In genomic region chr3:188361888-188362287, GRCh38 we compare ENCODE assay signal across 16 cellular contexts.
DNase-seq lines count a peak whose midpoint lies in the region; ATAC-seq and TF ChIP-seq lines count a peak whose summit lies in the region.
"Had no signal": no experiment of that assay in that cellular context is flagged by ENCODE, and none has a peak within 500 bp of the region (broad histone marks: within the 10 kb centered on the region; RNA-seq: fewer than 3 reads in every experiment).

No MANE protein-coding gene starts in this region.

- H3K9me3 Mint-ChIP-seq in memory B cell: no peaks in the 10 kb centered on the region
- no peaks in the 10 kb centered on the region for H3K9me3 Mint-ChIP-seq in activated CD4-positive, alpha-beta memory T cell treated with anti-CD3 and anti-CD28 coated beads, Interleukin-2, amount 10 ng/mL, durations not matched to agents 7 days and 5 days

- peaks cover 3 to 50% (median 21%) of the 10 kb centered on the region in 4 donors for H3K4me1 ChIP-seq in transverse colon
- H3K4me1 ChIP-seq: right lobe of liver had no signal

- no peak for TF ChIP-seq POLR2A in transverse colon (IDR thresholded peaks at IDR 0.05)

- intact Hi-C loops in transverse colon (cut with DNase I; ENCODE audit: low total_unique reads): no loop called here

- TF ChIP-seq EP300 in transverse colon (IDR thresholded peaks at IDR 0.05; ENCODE audit: low read depth): no peak

- CTCF ChIA-PET in activated CD4-positive, alpha-beta memory T cell treated with anti-CD3 and anti-CD28 coated beads, Interleukin-2, amount 10 ng/mL, durations not matched to agents 7 days and 5 days (lab: Charles Lee): no interaction called here

- 40 to 93% methylated on average over 1 to 7 of the region's 7 CpGs for WGBS in transverse colon (ENCODE audit: low coverage in 1 of 2), 2 donors

- peaks cover 0 to 3% (median 0%) of the 10 kb centered on the region in 4 donors for H3K36me3 ChIP-seq in transverse colon
- H3K36me3 ChIP-seq: right lobe of liver, stomach had no signal

- ATAC-seq in SK-N-SH treated with all-trans-retinoic acid at 6 μM for 48 hours (peak; percentile 8; the same call in 2 of the 3 replicates), memory B cell (ENCODE audit: low read depth) (no peak)

- H3K4me1 Mint-ChIP-seq in memory B cell: peaks cover 45% of the 10 kb centered on the region
- peaks cover 21% of the 10 kb centered on the region for H3K4me1 Mint-ChIP-seq in activated CD4-positive, alpha-beta memory T cell treated with anti-CD3 and anti-CD28 coated beads, Interleukin-2, amount 10 ng/mL, durations not matched to agents 7 days and 5 days

- H3K4me3 Mint-ChIP-seq in memory B cell: no peak overlapping the region
- H3K4me3 Mint-ChIP-seq in activated CD4-positive, alpha-beta memory T cell treated with anti-CD3 and anti-CD28 coated beads, Interleukin-2, amount 10 ng/mL, durations not matched to agents 7 days and 5 days: no peak overlapping the region

- H3K9me3 ChIP-seq in transverse colon: no peaks in the 10 kb centered on the region
- H3K9me3 ChIP-seq: right lobe of liver, stomach had no signal

- no peak overlapping the region for H3K4me3 ChIP-seq in transverse colon
- H3K4me3 ChIP-seq: right lobe of liver, stomach had no signal

- POLR2A ChIA-PET in activated CD4-positive, alpha-beta memory T cell treated with anti-CD3 and anti-CD28 coated beads, Interleukin-2, amount 10 ng/mL, durations not matched to agents 7 days and 5 days (lab: Charles Lee): no interaction called here

- H3K27ac ChIP-seq in transverse colon: peak overlapping the region; percentile 6 to 44 (median 26)
- H3K27ac ChIP-seq: KMS-11, right lobe of liver had no signal

- H3K27me3 ChIP-seq in transverse colon: no peaks in the 10 kb centered on the region
- H3K27me3 ChIP-seq: right lobe of liver, stomach had no signal

- no peaks in the 10 kb centered on the region for H3K27me3 Mint-ChIP-seq in memory B cell
- peaks cover 7% of the 10 kb centered on the region for H3K27me3 Mint-ChIP-seq in activated CD4-positive, alpha-beta memory T cell treated with anti-CD3 and anti-CD28 coated beads, Interleukin-2, amount 10 ng/mL, durations not matched to agents 7 days and 5 days

- TF ChIP-seq CTCF in transverse colon (IDR thresholded peaks at IDR 0.05): no peak

- peaks cover 5% of the 10 kb centered on the region for H3K36me3 Mint-ChIP-seq in memory B cell
- H3K36me3 Mint-ChIP-seq in activated CD4-positive, alpha-beta memory T cell treated with anti-CD3 and anti-CD28 coated beads, Interleukin-2, amount 10 ng/mL, durations not matched to agents 7 days and 5 days (ENCODE audit: low read depth): no peaks in the 10 kb centered on the region

- in situ Hi-C loops in transverse colon (cut with MboI; ENCODE audit: low pct_ligation_motif_present in 1 of 4, low pct_unique_long_range_greater_than_20kb in 1 of 4, low sequenced_read_pairs in 3 of 4): no loop called here

- peak overlapping the region; percentile 18 for H3K27ac Mint-ChIP-seq in memory B cell
- H3K27ac Mint-ChIP-seq in activated CD4-positive, alpha-beta memory T cell treated with anti-CD3 and anti-CD28 coated beads, Interleukin-2, amount 10 ng/mL, durations not matched to agents 7 days and 5 days: no peak overlapping the region

- peak; percentile 20 for DNase-seq in stimulated activated CD4-positive, alpha-beta T cell treated with anti-CD3 and anti-CD28 coated beads, Interleukin-15, amount 100 ng/mL, for 24 hours
- no peak for DNase-seq in stimulated activated CD4-positive, alpha-beta T cell treated with anti-CD3 and anti-CD28 coated beads, Interleukin-2, amount 100 ng/mL, for 24 hours
- DNase-seq in memory B cell (ENCODE audit: low spot score in 2 of 2) (no peak), transverse colon (no peak), COLO829 (ENCODE audit: low spot score) (no peak), HuH-7.5 (ENCODE audit: low spot score) (no peak)
- DNase-seq in activated CD4-positive, alpha-beta memory T cell treated with anti-CD3 and anti-CD28 coated beads, Interleukin-2, amount 10 ng/mL, durations not matched to agents 7 days and 5 days: no peak
- DNase-seq: activated CD4-positive, CD25-positive, alpha-beta regulatory T cell treated with anti-CD3 and anti-CD28 coated beads, Interleukin-2, amount 50 U/mL, for 72 hours; DMS 273 treated with DMSO at 0.1 percent for 48 hours; NCI-H1436; NCI-H2227 treated with DMSO at 0.1 percent for 48 hours; NK-92 treated with Interleukin-12 subunit alpha and Interleukin-12 subunit beta, amount 100 ng/mL, for 24 hours; right lobe of liver; stomach had no signal

TF ChIP-seq in SK-N-SH treated with all-trans-retinoic acid at 6 μM for 48 hours, 23 proteins besides CTCF, POLR2A, EP300 and RAD21 (continues in another document):
- TF ChIP-seq BACH2 (CRISPR knock-in tag; IDR thresholded peaks at IDR 0.05; ENCODE audit: borderline replicate concordance) (no peak), ZFP30 (CRISPR knock-in tag; IDR thresholded peaks at IDR 0.05) (no peak), PPARA (CRISPR knock-in tag; IDR thresholded peaks at IDR 0.05; ENCODE audit: borderline replicate concordance) (no peak), CSDC2 (CRISPR knock-in tag; IDR thresholded peaks at IDR 0.05) (no peak), ZFP3 (CRISPR knock-in tag; IDR thresholded peaks at IDR 0.05) (no peak), TCF4 (CRISPR knock-in tag; IDR thresholded peaks at IDR 0.05; ENCODE audit: borderline replicate concordance) (no peak), RARB (CRISPR knock-in tag; IDR thresholded peaks at IDR 0.05) (no peak), ZNF70 (CRISPR knock-in tag; IDR thresholded peaks at IDR 0.05) (no peak), ZC3H10 (CRISPR knock-in tag; IDR thresholded peaks at IDR 0.05) (no peak), ISL1 (CRISPR knock-in tag; IDR thresholded peaks at IDR 0.05) (no peak), ZNF565 (CRISPR knock-in tag; conservative IDR thresholded peaks at IDR 0.05; ENCODE audit: low read depth) (no peak)
- TF ChIP-seq, protein P1, sequence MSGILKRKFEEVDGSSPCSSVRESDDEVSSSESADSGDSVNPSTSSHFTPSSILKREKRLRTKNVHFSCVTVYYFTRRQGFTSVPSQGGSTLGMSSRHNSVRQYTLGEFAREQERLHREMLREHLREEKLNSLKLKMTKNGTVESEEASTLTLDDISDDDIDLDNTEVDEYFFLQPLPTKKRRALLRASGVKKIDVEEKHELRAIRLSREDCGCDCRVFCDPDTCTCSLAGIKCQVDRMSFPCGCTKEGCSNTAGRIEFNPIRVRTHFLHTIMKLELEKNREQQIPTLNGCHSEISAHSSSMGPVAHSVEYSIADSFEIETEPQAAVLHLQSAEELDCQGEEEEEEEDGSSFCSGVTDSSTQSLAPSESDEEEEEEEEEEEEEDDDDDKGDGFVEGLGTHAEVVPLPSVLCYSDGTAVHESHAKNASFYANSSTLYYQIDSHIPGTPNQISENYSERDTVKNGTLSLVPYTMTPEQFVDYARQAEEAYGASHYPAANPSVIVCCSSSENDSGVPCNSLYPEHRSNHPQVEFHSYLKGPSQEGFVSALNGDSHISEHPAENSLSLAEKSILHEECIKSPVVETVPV (CRISPR knock-in tag; IDR thresholded peaks at IDR 0.05): no peak
- TF ChIP-seq, protein P2, sequence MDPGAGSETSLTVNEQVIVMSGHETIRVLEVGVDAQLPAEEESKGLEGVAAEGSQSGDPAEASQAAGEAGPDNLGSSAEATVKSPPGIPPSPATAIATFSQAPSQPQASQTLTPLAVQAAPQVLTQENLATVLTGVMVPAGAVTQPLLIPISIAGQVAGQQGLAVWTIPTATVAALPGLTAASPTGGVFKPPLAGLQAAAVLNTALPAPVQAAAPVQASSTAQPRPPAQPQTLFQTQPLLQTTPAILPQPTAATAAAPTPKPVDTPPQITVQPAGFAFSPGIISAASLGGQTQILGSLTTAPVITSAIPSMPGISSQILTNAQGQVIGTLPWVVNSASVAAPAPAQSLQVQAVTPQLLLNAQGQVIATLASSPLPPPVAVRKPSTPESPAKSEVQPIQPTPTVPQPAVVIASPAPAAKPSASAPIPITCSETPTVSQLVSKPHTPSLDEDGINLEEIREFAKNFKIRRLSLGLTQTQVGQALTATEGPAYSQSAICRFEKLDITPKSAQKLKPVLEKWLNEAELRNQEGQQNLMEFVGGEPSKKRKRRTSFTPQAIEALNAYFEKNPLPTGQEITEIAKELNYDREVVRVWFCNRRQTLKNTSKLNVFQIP (CRISPR knock-in tag; IDR thresholded peaks at IDR 0.05; ENCODE audit: borderline replicate concordance, low read depth): no peak
- TF ChIP-seq, protein P3, sequence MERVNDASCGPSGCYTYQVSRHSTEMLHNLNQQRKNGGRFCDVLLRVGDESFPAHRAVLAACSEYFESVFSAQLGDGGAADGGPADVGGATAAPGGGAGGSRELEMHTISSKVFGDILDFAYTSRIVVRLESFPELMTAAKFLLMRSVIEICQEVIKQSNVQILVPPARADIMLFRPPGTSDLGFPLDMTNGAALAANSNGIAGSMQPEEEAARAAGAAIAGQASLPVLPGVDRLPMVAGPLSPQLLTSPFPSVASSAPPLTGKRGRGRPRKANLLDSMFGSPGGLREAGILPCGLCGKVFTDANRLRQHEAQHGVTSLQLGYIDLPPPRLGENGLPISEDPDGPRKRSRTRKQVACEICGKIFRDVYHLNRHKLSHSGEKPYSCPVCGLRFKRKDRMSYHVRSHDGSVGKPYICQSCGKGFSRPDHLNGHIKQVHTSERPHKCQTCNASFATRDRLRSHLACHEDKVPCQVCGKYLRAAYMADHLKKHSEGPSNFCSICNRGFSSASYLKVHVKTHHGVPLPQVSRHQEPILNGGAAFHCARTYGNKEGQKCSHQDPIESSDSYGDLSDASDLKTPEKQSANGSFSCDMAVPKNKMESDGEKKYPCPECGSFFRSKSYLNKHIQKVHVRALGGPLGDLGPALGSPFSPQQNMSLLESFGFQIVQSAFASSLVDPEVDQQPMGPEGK (CRISPR knock-in tag; IDR thresholded peaks at IDR 0.05; ENCODE audit: borderline replicate concordance): no peak
